ENCODE assay signal across 32 cellular contexts in genomic region chr14:104554088-104554607, GRCh38. TPM values are rescaled to one million over a fixed set of nuclear protein-coding genes. Genes with fewer than 3 reads are reported as not detected.
A peak's percentile ranks its signal among the peaks of the same experiment; 100 is the strongest.
DNase-seq lines count a peak whose midpoint lies in the region; ATAC-seq and TF ChIP-seq lines count a peak whose summit lies in the region.
"Had no signal": no experiment of that assay in that cellular context is flagged by ENCODE, and none has a peak within 500 bp of the region (broad histone marks: within the 10 kb centered on the region; RNA-seq: fewer than 3 reads in every experiment).

No MANE protein-coding gene starts in this region.

- DNase-seq in left ventricle myocardium inferior (peak; percentile 11), left cardiac atrium (no peak), Karpas-422 (no peak), islet precursor cell (peak; percentile 44), sciatic nerve (ENCODE audit: low spot score) (peak; percentile 35), COLO668 (lab: John Stamatoyannopoulos, UW; ENCODE audit: unreplicated experiment) (no peak)
- DNase-seq: ACHN; activated CD4-positive, alpha-beta memory T cell treated with anti-CD3 and anti-CD28 coated beads, Interleukin-2, amount 10 ng/mL, durations not matched to agents 7 days and 5 days; activated naive CD8-positive, alpha-beta T cell treated with anti-CD3 and anti-CD28 coated beads for 36 hours; effector memory CD4-positive, alpha-beta T cell; EL; H9; Kasumi-1; naive B cell; NCI-H1417; NCI-H2029 treated with DMSO at 0.1 percent for 48 hours; NCI-H526; PC-9; SHP77; stimulated activated CD4-positive, alpha-beta T cell treated with anti-CD3 and anti-CD28 coated beads, Interleukin-2, amount 100 ng/mL, for 24 hours had no signal

- H3K9me2 ChIP-seq in Karpas-422 (replicated peaks; ENCODE audit: insufficient read depth, low read length): no peaks in the 10 kb centered on the region

- H3K79me2 ChIP-seq in Karpas-422 (ENCODE audit: low read length): peaks cover 54% of the 10 kb centered on the region

- H3K27ac ChIP-seq in left ventricle myocardium inferior (replicated peaks) (no peak overlapping the region), Karpas-422 (ENCODE audit: low read length) (peak overlapping the region; percentile 96)
- H3K27ac ChIP-seq: coronary artery, HL-60, PC-9, transverse colon had no signal

- no peaks in the 10 kb centered on the region for H3K4me1 ChIP-seq in left ventricle myocardium inferior
- peaks cover 97% of the 10 kb centered on the region for H3K4me1 ChIP-seq in Karpas-422 (ENCODE audit: low read length)
- H3K4me1 ChIP-seq: transverse colon had no signal

- no peak for TF ChIP-seq CTCF in left ventricle myocardium inferior (IDR thresholded peaks at IDR 0.05; ENCODE audit: borderline replicate concordance)

- ATAC-seq in left cardiac atrium: no peak
- ATAC-seq in sciatic nerve: no peak
- no peak for ATAC-seq in GM18873 (IDR thresholded peaks at IDR 0.05; ENCODE audit: low FRiP score, unreplicated experiment)
- no peak for ATAC-seq in HG03521 (IDR thresholded peaks at IDR 0.05; ENCODE audit: unreplicated experiment)
- ATAC-seq: activated CD4-positive, CD25-positive, alpha-beta regulatory T cell treated with anti-CD3 and anti-CD28 coated beads, Interleukin-2, amount 50 U/mL, for 24 hours; T-helper 17 cell had no signal

- intact Hi-C loops in left ventricle myocardium inferior (cut with micrococcal nuclease): no loop called here
- intact Hi-C loops in left cardiac atrium (cut with DNase I): no loop called here
- intact Hi-C loops in sciatic nerve (cut with DNase I): no loop called here

- peaks cover 82% of the 10 kb centered on the region for H3K27me3 ChIP-seq in left ventricle myocardium inferior (ENCODE audit: low read depth)
- H3K27me3 ChIP-seq in Karpas-422 (ENCODE audit: low read length): no peaks in the 10 kb centered on the region

- H2AFZ ChIP-seq in Karpas-422 (ENCODE audit: low read length): no peak overlapping the region
- H2AFZ ChIP-seq: PC-9 had no signal

- H3K9ac ChIP-seq in Karpas-422 (ENCODE audit: low read length): peak overlapping the region; percentile 80; the same call in 1 of the 2 replicates

- no peaks in the 10 kb centered on the region for H3K36me3 ChIP-seq in left ventricle myocardium inferior
- H3K36me3 ChIP-seq in Karpas-422 (ENCODE audit: insufficient read depth, low read length): no peaks in the 10 kb centered on the region; the same call in 1 of the 2 replicates
- H3K36me3 ChIP-seq: transverse colon had no signal

- no peaks in the 10 kb centered on the region for H3K9me3 ChIP-seq in left ventricle myocardium inferior (replicated peaks)
- no peaks in the 10 kb centered on the region for H3K9me3 ChIP-seq in Karpas-422 (ENCODE audit: low read length)
- H3K9me3 ChIP-seq: transverse colon had no signal

- H3K4me3 ChIP-seq in left ventricle myocardium inferior: no peak overlapping the region
- H3K4me3 ChIP-seq in Karpas-422 (ENCODE audit: low read length): no peak overlapping the region
- H3K4me3 ChIP-seq: coronary artery, PC-9, transverse colon had no signal

- peak overlapping the region; percentile 69 for H3K4me2 ChIP-seq in Karpas-422 (ENCODE audit: low read depth, low read length, poor library complexity, severe bottlenecking)
- H3K4me2 ChIP-seq: PC-9 had no signal

- no peaks in the 10 kb centered on the region; the same call in 1 of the 2 replicates for H4K20me1 ChIP-seq in Karpas-422 (ENCODE audit: insufficient read depth, low read depth, low read length)

RNA-seq across cellular contexts. Expression of gene C14orf180, which starts 25.4 kb away (rescaled TPM):
- total RNA-seq in left ventricle myocardium inferior (44.1 TPM), left cardiac atrium (10 to 100 TPM; 26.6 to 66.7 TPM), sciatic nerve (4.7 TPM)
- not detected in 2 replicates for total RNA-seq in Karpas-422 (2014; rRNA removed; shearing (Covaris generic); ENCODE audit: low replicate concordance)
- total RNA-seq: activated CD4-positive, alpha-beta memory T cell treated with anti-CD3 and anti-CD28 coated beads, Interleukin-2, amount 10 ng/mL, durations not matched to agents 7 days and 5 days; activated naive CD8-positive, alpha-beta T cell treated with anti-CD3 and anti-CD28 coated beads for 36 hours; activated T-helper 2 cell treated with anti-CD3 and anti-CD28 coated beads, Interferon-gamma antibody, Interleukin-2, Interleukin-4, amounts not matched to agents 10 μg/mL and 5 μg/mL and 100 μg/mL, durations not matched to agents 14 hours and 24 hours and 36 hours; B cell; CD8-positive, alpha-beta memory T cell; epithelial cell of proximal tubule; H9; osteocyte; PC-9; T-helper 17 cell had no signal

RNA-seq across cellular contexts. Expression of gene TMEM179, which starts 50.4 kb away (rescaled TPM):
- 0.49 TPM for total RNA-seq in left ventricle myocardium inferior
- total RNA-seq in left cardiac atrium: 1 to 10 TPM in 1 of 2 donors, under 1 TPM in 1; 0.24 to 1.0 TPM
- not detected in 2 replicates for total RNA-seq in Karpas-422 (2014; rRNA removed; shearing (Covaris generic); ENCODE audit: low replicate concordance)
- total RNA-seq in sciatic nerve: 4.5 TPM
- total RNA-seq: activated CD4-positive, alpha-beta memory T cell treated with anti-CD3 and anti-CD28 coated beads, Interleukin-2, amount 10 ng/mL, durations not matched to agents 7 days and 5 days; activated naive CD8-positive, alpha-beta T cell treated with anti-CD3 and anti-CD28 coated beads for 36 hours; B cell; epithelial cell of proximal tubule; osteocyte; PC-9; T-helper 17 cell had no signal

Comparison
In these comparisons a context has a peak if more than half of its experiments do, and no peak if none do; other contexts are left out.
1. DNase-seq: peak in left ventricle myocardium inferior (single experiment), islet precursor cell (single experiment) and sciatic nerve (single experiment); none in left cardiac atrium (single experiment), Karpas-422 (single experiment) and COLO668 (single experiment).